Comparison of ENCODE assay signal across 8 cellular contexts in the genomic region with DNA sequence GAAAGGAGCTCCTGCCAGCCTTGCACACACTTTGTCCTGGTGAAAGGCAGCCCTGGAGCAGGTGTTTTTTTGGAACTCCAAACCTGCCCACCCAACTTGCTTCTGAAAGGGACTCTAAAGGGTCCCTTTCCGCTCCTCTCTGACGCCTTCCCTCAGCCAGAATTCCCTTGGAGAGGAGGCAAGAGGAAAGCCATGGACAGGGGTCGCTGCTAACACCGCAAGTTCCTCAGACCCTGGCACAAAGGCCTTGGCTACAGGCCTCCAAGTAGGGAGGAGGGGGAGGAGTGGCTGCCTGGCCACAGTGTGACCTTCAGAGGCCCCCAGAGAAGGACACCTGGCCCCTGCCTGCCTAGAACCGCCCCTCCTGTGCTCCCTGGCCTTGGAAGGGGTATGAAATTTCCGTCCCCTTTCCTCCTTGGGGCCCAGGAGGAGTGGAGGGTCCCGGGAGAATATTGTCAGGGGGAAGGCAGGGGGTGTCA. TPM values are rescaled to one million over a fixed set of nuclear protein-coding genes. Genes with fewer than 3 reads are reported as not detected.
DNase-seq lines count a peak whose midpoint lies in the region; ATAC-seq and TF ChIP-seq lines count a peak whose summit lies in the region.

No MANE protein-coding gene starts in this region.

- H3K4me3 Mint-ChIP-seq in T-helper 2 cell treated with Interferon-gamma antibody and Interleukin-4, amounts not matched to agents 5 μg/mL and 100 μg/mL, for 36 hours, result peak overlapping the region; percentile 91
- H3K4me3 Mint-ChIP-seq in osteocyte (ENCODE audit: unreplicated experiment), result peak overlapping the region; percentile 93

- H3K4me1 Mint-ChIP-seq in T-helper 2 cell treated with Interferon-gamma antibody and Interleukin-4, amounts not matched to agents 5 μg/mL and 100 μg/mL, for 36 hours (ENCODE audit: low read depth), result peaks cover 35% of the 10 kb centered on the region
- peaks cover 48% of the 10 kb centered on the region for H3K4me1 Mint-ChIP-seq in osteocyte (ENCODE audit: unreplicated experiment)

- DNase-seq in T-helper 2 cell treated with Interferon-gamma antibody and Interleukin-4, amounts not matched to agents 5 μg/mL and 100 μg/mL, for 36 hours (ENCODE audit: low spot score), result no peak
- DNase-seq in T-helper 2 cell (no peak), fibroblast of the aortic adventitia (ENCODE audit: low read depth) (no peak), osteocyte (ENCODE audit: extremely low spot score, unreplicated experiment) (no peak), CD1c-positive myeloid dendritic cell (ENCODE audit: extremely low spot score) (no peak), NCI-H510A treated with DMSO at 0.1 percent for 48 hours (lab: John Stamatoyannopoulos, UW) (no peak)

- peaks cover 14% of the 10 kb centered on the region for H3K36me3 Mint-ChIP-seq in T-helper 2 cell treated with Interferon-gamma antibody and Interleukin-4, amounts not matched to agents 5 μg/mL and 100 μg/mL, for 36 hours (ENCODE audit: low read depth)
- peaks cover 8% of the 10 kb centered on the region for H3K36me3 Mint-ChIP-seq in osteocyte (ENCODE audit: unreplicated experiment)

- peak overlapping the region; percentile 89 for H3K27ac Mint-ChIP-seq in T-helper 2 cell treated with Interferon-gamma antibody and Interleukin-4, amounts not matched to agents 5 μg/mL and 100 μg/mL, for 36 hours
- H3K27ac Mint-ChIP-seq in osteocyte (ENCODE audit: unreplicated experiment), result peak overlapping the region; percentile 95

- no peaks in the 10 kb centered on the region for H3K27me3 Mint-ChIP-seq in T-helper 2 cell treated with Interferon-gamma antibody and Interleukin-4, amounts not matched to agents 5 μg/mL and 100 μg/mL, for 36 hours (ENCODE audit: low read depth)
- no peaks in the 10 kb centered on the region for H3K27me3 Mint-ChIP-seq in osteocyte (ENCODE audit: unreplicated experiment)

- H3K27ac ChIP-seq in VCaP, result peak overlapping the region; percentile 96

- no peak for TF ChIP-seq CTCF in VCaP (conservative IDR thresholded peaks at IDR 0.05)
- no peak for TF ChIP-seq CTCF in fibroblast of the aortic adventitia (IDR thresholded peaks at IDR 0.05; ENCODE audit: insufficient read depth, low read length)
- no peak for TF ChIP-seq CTCF in osteocyte (IDR thresholded peaks at IDR 0.05)

- H3K4me3 ChIP-seq in fibroblast of the aortic adventitia (ENCODE audit: low read depth, low read length), result peak overlapping the region; percentile 97

- no peak for ATAC-seq in HG02840 (IDR thresholded peaks at IDR 0.05; ENCODE audit: low FRiP score, unreplicated experiment)

- H3K9me3 Mint-ChIP-seq in T-helper 2 cell treated with Interferon-gamma antibody and Interleukin-4, amounts not matched to agents 5 μg/mL and 100 μg/mL, for 36 hours, result no peaks in the 10 kb centered on the region
- H3K9me3 Mint-ChIP-seq in osteocyte (ENCODE audit: unreplicated experiment), result no peaks in the 10 kb centered on the region

RNA-seq across cellular contexts. Expression of a gene that starts 2.6 kb away (rescaled TPM):
- 98.9 and 163 TPM in 2 replicates for total RNA-seq in fibroblast of the aortic adventitia (ENCODE audit: low replicate concordance)
- 59.5 and 69.7 TPM in 2 replicates for total RNA-seq in osteocyte
